In the genomic region with DNA sequence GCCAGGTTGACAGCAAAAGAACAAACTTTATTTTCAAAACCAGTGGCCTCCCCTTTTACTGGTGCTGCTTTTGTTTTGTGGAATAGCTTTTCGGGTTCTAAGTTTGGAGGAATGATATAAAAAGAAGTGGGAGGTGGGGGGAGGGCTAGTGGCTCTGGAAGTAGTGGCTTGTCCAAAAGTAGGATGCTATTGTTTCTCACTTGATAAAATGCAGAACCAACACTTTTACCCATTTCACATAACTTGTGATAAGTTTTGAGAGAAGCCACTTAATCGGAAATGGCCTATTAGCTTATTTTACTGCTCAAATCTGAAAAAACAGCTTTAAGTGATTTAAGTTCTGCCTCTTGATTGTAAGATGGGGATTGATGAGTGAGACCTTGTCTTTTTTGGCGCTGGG, we compare ENCODE assay signal across 9 cellular contexts. TPM values are rescaled to one million over a fixed set of nuclear protein-coding genes. Genes with fewer than 3 reads are reported as not detected.
DNase-seq lines count a peak whose midpoint lies in the region; ATAC-seq and TF ChIP-seq lines count a peak whose summit lies in the region.
"Had no signal": no experiment of that assay in that cellular context is flagged by ENCODE, and none has a peak within 500 bp of the region (broad histone marks: within the 10 kb centered on the region; RNA-seq: fewer than 3 reads in every experiment).

No MANE protein-coding gene starts in this region.

- no peak overlapping the region for H2BK5ac ChIP-seq in trophoblast cell (ENCODE audit: low read depth, low read length, poor library complexity)

- 20 to 21% methylated on average over 3 of the region's 3 CpGs for WGBS in esophagus, 2 donors
- WGBS in trophoblast cell (ENCODE audit: extremely low coverage, insufficient coverage, insufficient read length): no CpG with 5 or more reads among the region's 3 CpGs

- DNase-seq in GM03348 (ENCODE audit: low spot score) (peak; percentile 9), OCI-LY7 (ENCODE audit: low spot score) (no peak), trophoblast cell (no peak), epidermal melanocyte (ENCODE audit: insufficient read length, low spot score) (no peak), occipital lobe (lab: John Stamatoyannopoulos, UW) (no peak)
- DNase-seq in NK-92 treated with Interleukin-12 subunit alpha and Interleukin-12 subunit beta, amount 100 ng/mL, for 24 hours (lab: John Stamatoyannopoulos, UW): no peak
- DNase-seq: NCI-H1694 had no signal

- H2AFZ ChIP-seq in OCI-LY7 (ENCODE audit: low read length) (peak overlapping the region; percentile 100), trophoblast cell (ENCODE audit: insufficient read depth, low read length, poor library complexity) (no peak overlapping the region)

- H3K9ac ChIP-seq in trophoblast cell (ENCODE audit: low read length): peak overlapping the region; percentile 90

- H3K4me1 ChIP-seq in OCI-LY7 (ENCODE audit: insufficient read depth, low read length, poor library complexity, severe bottlenecking): peaks cover 14% of the 10 kb centered on the region
- no peaks in the 10 kb centered on the region for H3K4me1 ChIP-seq in esophagus (ENCODE audit: control insufficient read depth in 2 of 2, insufficient read depth in 2 of 2, low read length in 1 of 2)
- H3K4me1 ChIP-seq in trophoblast cell (ENCODE audit: control insufficient read depth in 1 of 2, insufficient read depth in 2 of 2, low read length in 2 of 2): peaks cover 0 to 2% of the 10 kb centered on the region in 2 experiments

- no peak overlapping the region for H4K12ac ChIP-seq in trophoblast cell (ENCODE audit: low read depth, low read length)

- H3K79me1 ChIP-seq in trophoblast cell (ENCODE audit: low read length): peaks cover 9% of the 10 kb centered on the region

- no peak overlapping the region for H3K27ac ChIP-seq in OCI-LY7 (ENCODE audit: low read depth, low read length, poor library complexity, severe bottlenecking)
- H3K27ac ChIP-seq in esophagus (ENCODE audit: low read depth in 2 of 2, low read length in 1 of 2): peak overlapping the region; percentile 96 to 99
- H3K27ac ChIP-seq in trophoblast cell (ENCODE audit: low read depth, low read length): peak overlapping the region; percentile 55

- CTCF ChIA-PET in OCI-LY7 (lab: Charles Lee; ENCODE audit: unreplicated experiment): no interaction called here

- no peak for TF ChIP-seq CTCF in OCI-LY7 (conservative IDR thresholded peaks at IDR 0.05; ENCODE audit: low read length)

- no peak for ATAC-seq in HG03045 (IDR thresholded peaks at IDR 0.05; ENCODE audit: unreplicated experiment)

- no peak overlapping the region for H4K91ac ChIP-seq in trophoblast cell (ENCODE audit: low read depth, low read length)

- no peak overlapping the region for H3K23ac ChIP-seq in trophoblast cell (ENCODE audit: low read length)

- POLR2A ChIA-PET in OCI-LY7 (lab: Charles Lee): interaction anchor here (0.6 to 3.0 kb wide), 7 partner anchors 14 to 942 kb away, joined by 3 to 14 read pairs (median 3); no protein-coding TSS in a partner anchor

- no peak overlapping the region for H3K4ac ChIP-seq in trophoblast cell (ENCODE audit: low read depth, low read length)

- H4K20me1 ChIP-seq in OCI-LY7 (ENCODE audit: insufficient read depth, low read length): no peaks in the 10 kb centered on the region

- no peak overlapping the region for H2BK120ac ChIP-seq in trophoblast cell (ENCODE audit: insufficient read depth, low read length, poor library complexity)

- no peak overlapping the region for H2AK5ac ChIP-seq in trophoblast cell (ENCODE audit: low read length)

- H3K9me3 ChIP-seq in OCI-LY7 (ENCODE audit: low read length): peaks cover 10% of the 10 kb centered on the region; the same call in 1 of the 2 replicates
- H3K9me3 ChIP-seq in esophagus (ENCODE audit: control insufficient read depth in 2 of 2, insufficient read depth in 1 of 2, low read depth in 1 of 2, low read length in 1 of 2): no peaks in the 10 kb centered on the region
- peaks cover 2% of the 10 kb centered on the region for H3K9me3 ChIP-seq in trophoblast cell (ENCODE audit: insufficient read depth, low read depth, low read length)

- no peak overlapping the region for H3K14ac ChIP-seq in trophoblast cell (ENCODE audit: low read length)

- H3K18ac ChIP-seq in trophoblast cell (ENCODE audit: low read length): no peak overlapping the region

- H3K4me3 ChIP-seq in OCI-LY7 (ENCODE audit: low read depth, low read length, poor library complexity, severe bottlenecking) (peak overlapping the region; percentile 74), esophagus (ENCODE audit: low read depth in 1 of 2, low read length in 2 of 2) (peak overlapping the region; percentile 90 to 98), trophoblast cell (ENCODE audit: low read depth, low read length) (peak overlapping the region; percentile 84)

- H4K8ac ChIP-seq in trophoblast cell (ENCODE audit: low read depth, low read length): no peak overlapping the region

- H3K36me3 ChIP-seq in OCI-LY7 (ENCODE audit: insufficient read depth, low read length) (no peaks in the 10 kb centered on the region), esophagus (ENCODE audit: control insufficient read depth in 2 of 2, insufficient read depth in 2 of 2, low read length in 1 of 2) (no peaks in the 10 kb centered on the region), trophoblast cell (ENCODE audit: control insufficient read depth in 1 of 2, insufficient read depth in 2 of 2, low read length in 2 of 2) (no peaks in the 10 kb centered on the region)

- H3K4me2 ChIP-seq in OCI-LY7 (ENCODE audit: low read length): peak overlapping the region; percentile 79
- peak overlapping the region; percentile 72 for H3K4me2 ChIP-seq in trophoblast cell (ENCODE audit: low read length)

- intact Hi-C loops in OCI-LY7 (cut with micrococcal nuclease; ENCODE audit: unreplicated experiment): no loop called here

- H3K79me2 ChIP-seq in OCI-LY7 (ENCODE audit: insufficient read depth, low read depth, low read length): no peaks in the 10 kb centered on the region; the same call in 1 of the 2 replicates
- H3K79me2 ChIP-seq in trophoblast cell (ENCODE audit: control insufficient read depth, insufficient read depth, low read length, poor library complexity): peaks cover 5% of the 10 kb centered on the region

- BruUV-seq in OCI-LY7 (replicated peaks; lab: Mats Ljungman, UMichigan): TSS peak; percentile 66

- no peak overlapping the region for H2BK12ac ChIP-seq in trophoblast cell (ENCODE audit: low read length)

- no peaks in the 10 kb centered on the region for H3K27me3 ChIP-seq in esophagus (ENCODE audit: control insufficient read depth in 1 of 2, insufficient read depth in 2 of 2, low read length in 2 of 2)
- H3K27me3 ChIP-seq in trophoblast cell (ENCODE audit: insufficient read depth, low read length): no peaks in the 10 kb centered on the region

- no peaks in the 10 kb centered on the region for H3K9me2 ChIP-seq in OCI-LY7 (ENCODE audit: insufficient read depth, low read length)

RNA-seq across cellular contexts. Expression of gene STK38L, which starts 1.0 kb away (rescaled TPM):
- total RNA-seq in OCI-LY7 (2014; rRNA removed; shearing (Covaris generic)): 15.2 and 18.9 TPM in 2 replicates
- 29.9 and 31.9 TPM in 2 replicates for total RNA-seq in OCI-LY7 (2022)
- 10 to 100 TPM; 10.9 to 11.9 TPM for polyA plus RNA-seq in esophagus
- polyA plus RNA-seq in trophoblast cell (2013): 28.6 and 30.7 TPM in 2 replicates
- total RNA-seq in occipital lobe: 23.1 TPM
